In the genomic region with DNA sequence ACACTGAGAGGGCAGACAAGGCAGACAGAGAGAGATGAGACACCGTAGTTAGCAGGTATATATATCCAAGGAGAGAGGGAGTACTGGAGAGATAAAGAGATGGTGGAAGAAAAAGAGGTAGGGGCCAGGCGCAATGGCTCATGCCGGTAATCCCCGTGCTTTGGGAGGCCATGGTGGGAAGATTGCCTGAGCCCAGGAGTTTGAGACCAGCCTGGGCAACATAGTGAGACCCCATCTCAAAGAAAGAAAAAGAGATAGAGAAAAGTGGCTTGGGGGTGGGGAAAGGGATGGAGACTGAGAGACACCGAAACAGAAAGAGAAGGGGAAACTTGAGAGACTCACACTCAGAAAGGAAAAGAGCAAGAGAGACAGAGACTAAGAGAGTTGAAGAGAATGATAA, we compare ENCODE assay signal across 22 cellular contexts. TPM values are rescaled to one million over a fixed set of nuclear protein-coding genes. Genes with fewer than 3 reads are reported as not detected.
DNase-seq lines count a peak whose midpoint lies in the region; ATAC-seq and TF ChIP-seq lines count a peak whose summit lies in the region.
"Had no signal": no experiment of that assay in that cellular context is flagged by ENCODE, and none has a peak within 500 bp of the region (broad histone marks: within the 10 kb centered on the region; RNA-seq: fewer than 3 reads in every experiment).

No MANE protein-coding gene starts in this region.

- CTCF ChIA-PET in CD4-positive, alpha-beta memory T cell (lab: Charles Lee; ENCODE audit: partially characterized antibody) = interaction anchor here (0.9 to 4.1 kb wide), 2 partner anchors 17 to 26 kb away, joined by 3 to 40 read pairs; partner anchors contain the start of gene EGLN2

- no peak overlapping the region for H3K4me3 ChIP-seq in CD4-positive, alpha-beta memory T cell (ENCODE audit: low read length in 2 of 2)
- H3K4me3 ChIP-seq: adrenal gland, coronary artery, Peyer's patch, skin epidermis, upper lobe of left lung had no signal

- POLR2A ChIA-PET in CD4-positive, alpha-beta memory T cell (lab: Charles Lee; ENCODE audit: partially characterized antibody) = interaction anchor here (1.0 to 14.6 kb wide), 2 partner anchors 22 to 32 kb away, joined by 3 to 369 read pairs; partner anchors contain the start of gene EGLN2

- peaks cover 34% of the 10 kb centered on the region for H3K36me3 Mint-ChIP-seq in T-helper 2 cell treated with Interferon-gamma antibody and Interleukin-4, amounts not matched to agents 5 μg/mL and 100 μg/mL, for 36 hours (ENCODE audit: low read depth)
- peaks cover 15 to 36% of the 10 kb centered on the region in 2 donors for H3K36me3 Mint-ChIP-seq in CD4-positive, alpha-beta memory T cell
- H3K36me3 Mint-ChIP-seq in activated T-helper 17 cell treated with anti-CD3 and anti-CD28 coated beads, Interleukin-2, amount 50 U/mL, for 72 hours (ENCODE audit: low read depth) = peaks cover 61% of the 10 kb centered on the region
- no peaks in the 10 kb centered on the region for H3K36me3 Mint-ChIP-seq in natural killer cell

- no peak overlapping the region for H3K4me3 Mint-ChIP-seq in T-helper 2 cell treated with Interferon-gamma antibody and Interleukin-4, amounts not matched to agents 5 μg/mL and 100 μg/mL, for 36 hours
- H3K4me3 Mint-ChIP-seq in CD4-positive, alpha-beta memory T cell = peak overlapping the region in 1 of 8 donors; percentile 2
- H3K4me3 Mint-ChIP-seq in activated T-helper 17 cell treated with anti-CD3 and anti-CD28 coated beads, Interleukin-2, amount 50 U/mL, for 72 hours = peak overlapping the region; percentile 92
- peak overlapping the region; percentile 26 for H3K4me3 Mint-ChIP-seq in natural killer cell

- ATAC-seq in activated T-helper 17 cell treated with anti-CD3 and anti-CD28 coated beads, Interleukin-2, amount 50 U/mL, for 72 hours (replicated peaks) = no peak
- ATAC-seq in natural killer cell = no peak
- ATAC-seq: left colon had no signal

- peaks cover 5% of the 10 kb centered on the region for H3K36me3 ChIP-seq in CD4-positive, alpha-beta memory T cell (ENCODE audit: insufficient read depth, low read length)
- H3K36me3 ChIP-seq: adrenal gland had no signal

- no peaks in the 10 kb centered on the region for H3K27me3 ChIP-seq in CD4-positive, alpha-beta memory T cell (ENCODE audit: insufficient read depth, low read length)
- H3K27me3 ChIP-seq: adrenal gland, Peyer's patch, upper lobe of left lung had no signal

- TF ChIP-seq CTCF in natural killer cell (IDR thresholded peaks at IDR 0.05) = no peak

- intact Hi-C loops in CD4-positive, alpha-beta memory T cell (cut with micrococcal nuclease) = no loop called here
- intact Hi-C loops in natural killer cell (cut with micrococcal nuclease) = no loop called here

- H3K27ac ChIP-seq in CD4-positive, alpha-beta memory T cell (ENCODE audit: low read depth, low read length) = no peak overlapping the region
- H3K27ac ChIP-seq: adrenal gland, Peyer's patch, skin epidermis, upper lobe of left lung had no signal

- H3K9me3 Mint-ChIP-seq in T-helper 2 cell treated with Interferon-gamma antibody and Interleukin-4, amounts not matched to agents 5 μg/mL and 100 μg/mL, for 36 hours = no peaks in the 10 kb centered on the region
- no peaks in the 10 kb centered on the region for H3K9me3 Mint-ChIP-seq in CD4-positive, alpha-beta memory T cell
- H3K9me3 Mint-ChIP-seq in activated T-helper 17 cell treated with anti-CD3 and anti-CD28 coated beads, Interleukin-2, amount 50 U/mL, for 72 hours = no peaks in the 10 kb centered on the region
- no peaks in the 10 kb centered on the region for H3K9me3 Mint-ChIP-seq in natural killer cell

- peaks cover 37% of the 10 kb centered on the region for H3K4me1 Mint-ChIP-seq in T-helper 2 cell treated with Interferon-gamma antibody and Interleukin-4, amounts not matched to agents 5 μg/mL and 100 μg/mL, for 36 hours (ENCODE audit: low read depth)
- H3K4me1 Mint-ChIP-seq in CD4-positive, alpha-beta memory T cell = peaks cover 25 to 45% (median 32%) of the 10 kb centered on the region in 4 donors
- H3K4me1 Mint-ChIP-seq in activated T-helper 17 cell treated with anti-CD3 and anti-CD28 coated beads, Interleukin-2, amount 50 U/mL, for 72 hours = peaks cover 32% of the 10 kb centered on the region
- peaks cover 37 to 51% of the 10 kb centered on the region in 2 donors for H3K4me1 Mint-ChIP-seq in natural killer cell

- no peaks in the 10 kb centered on the region for H3K9me3 ChIP-seq in CD4-positive, alpha-beta memory T cell (ENCODE audit: control insufficient read depth in 1 of 2, low read length in 2 of 2)
- H3K9me3 ChIP-seq: adrenal gland, Peyer's patch, upper lobe of left lung had no signal

- DNase-seq in T-helper 2 cell treated with Interferon-gamma antibody and Interleukin-4, amounts not matched to agents 5 μg/mL and 100 μg/mL, for 36 hours (ENCODE audit: low spot score) = no peak
- DNase-seq in T-helper 2 cell (no peak), natural killer cell (no peak), ecto neural progenitor cell (ENCODE audit: low spot score) (no peak), NCI-H69 (lab: John Stamatoyannopoulos, UW) (no peak), NCI-H510A (lab: John Stamatoyannopoulos, UW) (no peak)
- no peak for DNase-seq in CD4-positive, alpha-beta memory T cell
- DNase-seq: activated CD4-positive, CD25-positive, alpha-beta regulatory T cell treated with anti-CD3 and anti-CD28 coated beads, Interleukin-2, amount 50 U/mL, for 72 hours; adrenal gland; left colon; NCI-H1105; NCI-H2029 treated with DMSO at 0.1 percent for 48 hours; NK-92 treated with Interleukin-12 subunit alpha and Interleukin-12 subunit beta, amount 100 ng/mL, for 24 hours; Peyer's patch; upper lobe of left lung had no signal

- no peaks in the 10 kb centered on the region for H3K27me3 Mint-ChIP-seq in T-helper 2 cell treated with Interferon-gamma antibody and Interleukin-4, amounts not matched to agents 5 μg/mL and 100 μg/mL, for 36 hours (ENCODE audit: low read depth)
- H3K27me3 Mint-ChIP-seq in CD4-positive, alpha-beta memory T cell = no peaks in the 10 kb centered on the region
- no peaks in the 10 kb centered on the region for H3K27me3 Mint-ChIP-seq in activated T-helper 17 cell treated with anti-CD3 and anti-CD28 coated beads, Interleukin-2, amount 50 U/mL, for 72 hours
- no peaks in the 10 kb centered on the region for H3K27me3 Mint-ChIP-seq in natural killer cell (ENCODE audit: low read depth in 2 of 2)

- peaks cover 29% of the 10 kb centered on the region for H3K4me1 ChIP-seq in CD4-positive, alpha-beta memory T cell (ENCODE audit: insufficient read depth, low read length)

- peak overlapping the region; percentile 57 for H3K27ac Mint-ChIP-seq in T-helper 2 cell treated with Interferon-gamma antibody and Interleukin-4, amounts not matched to agents 5 μg/mL and 100 μg/mL, for 36 hours
- H3K27ac Mint-ChIP-seq in CD4-positive, alpha-beta memory T cell = peak overlapping the region; percentile 42 to 91 (median 67)
- H3K27ac Mint-ChIP-seq in activated T-helper 17 cell treated with anti-CD3 and anti-CD28 coated beads, Interleukin-2, amount 50 U/mL, for 72 hours = peak overlapping the region; percentile 85
- peak overlapping the region in 1 of 2 donors; percentile 65 for H3K27ac Mint-ChIP-seq in natural killer cell

RNA-seq across cellular contexts. Expression of gene RAB4B, which starts 2.5 kb away (rescaled TPM):
- total RNA-seq in CD4-positive, alpha-beta memory T cell = 10 to 100 TPM; 53.5 to 55.0 TPM
- 10 to 100 TPM; 67.3 to 69.8 TPM for polyA plus RNA-seq in CD4-positive, alpha-beta memory T cell
- total RNA-seq in activated T-helper 17 cell treated with anti-CD3 and anti-CD28 coated beads, Interleukin-2, amount 50 U/mL, for 72 hours = 10 to 100 TPM; 29.0 to 31.3 TPM
- total RNA-seq in natural killer cell = 10 to 100 TPM; 97.8 to 99.8 (median 98.6) TPM

RNA-seq across cellular contexts. Expression of gene MIA, which starts 5.3 kb away (rescaled TPM):
- total RNA-seq in CD4-positive, alpha-beta memory T cell = 10 to 100 TPM; 11.2 to 11.4 TPM
- not detected for polyA plus RNA-seq in CD4-positive, alpha-beta memory T cell
- total RNA-seq in activated T-helper 17 cell treated with anti-CD3 and anti-CD28 coated beads, Interleukin-2, amount 50 U/mL, for 72 hours = 1 to 10 TPM in 1 of 2 donors, not detected in 1; 5.7 TPM
- not detected for total RNA-seq in natural killer cell
- total RNA-seq: A172, G401, NCI-H460 had no signal
- polyA plus RNA-seq: BJ had no signal

RNA-seq across cellular contexts. Expression of gene EGLN2, which starts 18.4 kb away (rescaled TPM):
- total RNA-seq in CD4-positive, alpha-beta memory T cell = 100 to 1,000 TPM; 203 to 219 TPM
- polyA plus RNA-seq in CD4-positive, alpha-beta memory T cell = 100 to 1,000 TPM; 141 to 207 TPM
- 10 to 100 TPM; 78.1 to 86.8 TPM for total RNA-seq in activated T-helper 17 cell treated with anti-CD3 and anti-CD28 coated beads, Interleukin-2, amount 50 U/mL, for 72 hours
- total RNA-seq in natural killer cell = 100 to 1,000 TPM; 104 to 156 (median 151) TPM

RNA-seq across cellular contexts. Expression of gene SNRPA, which starts 29.6 kb away (rescaled TPM):
- 10 to 100 TPM; 93.3 to 95.7 TPM for total RNA-seq in CD4-positive, alpha-beta memory T cell
- 10 to 100 TPM; 48.8 to 63.9 TPM for polyA plus RNA-seq in CD4-positive, alpha-beta memory T cell
- 100 to 1,000 TPM; 171 to 175 TPM for total RNA-seq in activated T-helper 17 cell treated with anti-CD3 and anti-CD28 coated beads, Interleukin-2, amount 50 U/mL, for 72 hours
- total RNA-seq in natural killer cell = 10 to 100 TPM; 56.2 to 65.9 (median 60.9) TPM

RNA-seq across cellular contexts. Expression of gene ACTMAP, which starts 30.3 kb away (rescaled TPM):
- 1 to 10 TPM; 5.2 to 5.5 TPM for total RNA-seq in CD4-positive, alpha-beta memory T cell
- polyA plus RNA-seq in CD4-positive, alpha-beta memory T cell = 1 to 10 TPM in 1 of 2 donors, under 1 TPM in 1; 0.26 to 2.8 TPM
- total RNA-seq in activated T-helper 17 cell treated with anti-CD3 and anti-CD28 coated beads, Interleukin-2, amount 50 U/mL, for 72 hours = 10 to 100 TPM; 13.0 to 16.6 TPM
- total RNA-seq in natural killer cell = 1 to 10 TPM; 5.9 to 9.6 (median 8.2) TPM
